10 cellular contexts compared by ENCODE assay signal in the genomic region with DNA sequence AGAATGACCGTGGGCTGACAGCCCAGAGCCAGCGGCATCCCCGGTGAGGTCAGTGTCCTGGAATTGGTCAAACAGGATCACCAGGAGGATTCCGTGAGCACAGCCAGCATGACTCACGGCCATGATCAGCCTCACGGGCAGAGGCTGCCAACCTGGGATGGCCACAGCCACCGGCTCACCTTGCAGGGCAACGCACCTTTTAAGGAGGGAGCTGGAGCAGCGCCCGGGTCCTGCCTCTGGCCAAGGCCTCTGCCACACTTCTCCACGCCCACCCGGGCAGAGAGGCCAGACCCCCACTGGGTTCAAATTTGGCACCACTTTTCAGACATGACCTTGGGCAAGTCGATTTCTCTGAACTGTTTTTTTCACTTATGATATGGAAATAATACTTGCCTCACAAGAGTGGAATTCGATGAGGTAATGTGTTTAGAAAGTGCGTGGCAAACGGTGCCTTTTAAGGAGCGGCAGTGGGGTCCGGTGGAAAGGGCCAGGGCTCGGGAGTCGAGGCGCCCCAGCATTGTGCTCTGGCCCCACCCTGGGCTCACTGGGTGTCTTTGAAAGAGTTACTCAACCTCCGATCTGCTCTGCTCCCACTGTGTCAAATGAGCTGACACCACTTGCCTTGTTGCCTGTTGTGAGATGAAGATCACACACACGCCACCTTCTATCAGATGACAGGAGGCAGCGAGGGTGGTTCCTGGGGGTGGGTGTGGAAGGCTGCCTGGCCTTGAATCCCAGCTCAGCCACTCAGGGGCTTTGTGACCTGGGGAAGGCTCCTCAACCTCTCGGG. TPM values are rescaled to one million over a fixed set of nuclear protein-coding genes. Genes with fewer than 3 reads are reported as not detected.
A peak's percentile ranks its signal among the peaks of the same experiment; 100 is the strongest.
DNase-seq lines count a peak whose midpoint lies in the region; ATAC-seq, FAIRE-seq and TF ChIP-seq lines count a peak whose summit lies in the region.
"Had no signal": no experiment of that assay in that cellular context is flagged by ENCODE, and none has a peak within 500 bp of the region (broad histone marks: within the 10 kb centered on the region; RNA-seq: fewer than 3 reads in every experiment).

No MANE protein-coding gene starts in this region.

- H3K4me3 Mint-ChIP-seq in MCF 10A (ENCODE audit: unreplicated experiment): no peak overlapping the region
- H3K4me3 Mint-ChIP-seq: brain had no signal

- FAIRE-seq in HTR-8/SVneo (lab: Jason Lieb, UNC): peak; percentile 46

- H3K9me3 ChIP-seq in thoracic aorta: no peaks in the 10 kb centered on the region

- H3K4me1 Mint-ChIP-seq in MCF 10A (ENCODE audit: insufficient read depth, unreplicated experiment): peaks cover 47% of the 10 kb centered on the region

- H3K4me1 ChIP-seq in thoracic aorta (ENCODE audit: control insufficient read depth in 1 of 2, low read depth in 2 of 2): peaks cover 67 to 94% of the 10 kb centered on the region in 2 donors

- DNase-seq in HTR-8/SVneo (ENCODE audit: insufficient read length, low spot score): peak; percentile 68
- peak; percentile 93 for DNase-seq in MCF 10A (ENCODE audit: unreplicated experiment)
- DNase-seq in kidney tubule cell (ENCODE audit: low spot score): peak; percentile 99
- DNase-seq in thoracic aorta (ENCODE audit: low spot score): no peak
- no peak for DNase-seq in stimulated activated CD4-positive, alpha-beta T cell treated with anti-CD3 and anti-CD28 coated beads, Interleukin-15, amount 100 ng/mL, for 24 hours
- no peak for DNase-seq in NCI-H1694 treated with DMSO at 0.1 percent for 48 hours (lab: John Stamatoyannopoulos, UW)

- CTCF ChIA-PET in MCF 10A (lab: Yijun Ruan, JAX): interaction anchor here (0.5 to 8.5 kb wide), 3 partner anchors 45 to 167 kb away, joined by 3 to 180 read pairs (median 4); no protein-coding TSS in a partner anchor

- TF ChIP-seq CTCF in MCF 10A (IDR thresholded peaks at IDR 0.05; ENCODE audit: unreplicated experiment) (no peak), thoracic aorta (IDR thresholded peaks at IDR 0.05) (no peak)

- no peaks in the 10 kb centered on the region for H3K27me3 Mint-ChIP-seq in MCF 10A (ENCODE audit: insufficient read depth, unreplicated experiment)
- H3K27me3 Mint-ChIP-seq: brain had no signal

- no TSS peak for BruUV-seq in MCF 10A (replicated peaks; lab: Mats Ljungman, UMichigan)

- no peak overlapping the region for H3K4me3 ChIP-seq in thoracic aorta

- no peaks in the 10 kb centered on the region for H3K27me3 ChIP-seq in thoracic aorta (replicated peaks; ENCODE audit: insufficient read depth)

- ATAC-seq in thoracic aorta (ENCODE audit: insufficient number of reproducible peaks, low FRiP score, low read depth) (peak; percentile 35), HG02623 (IDR thresholded peaks at IDR 0.05; ENCODE audit: unreplicated experiment) (no peak), GM19035 (IDR thresholded peaks at IDR 0.05; ENCODE audit: unreplicated experiment) (no peak)

- peak overlapping the region; percentile 95 to 98 for H3K27ac ChIP-seq in thoracic aorta
- H3K27ac ChIP-seq: HL-60 had no signal

- POLR2A ChIA-PET in MCF 10A (lab: Yijun Ruan, JAX): interaction anchor here (0.6 to 10.7 kb wide), 16 partner anchors 10 to 174 kb away, joined by 3 to 100 read pairs (median 4); a partner anchor contains a TSS

- intact Hi-C loops in MCF 10A (cut with micrococcal nuclease): loop anchor here (1.0 kb wide), 1 partner anchor 79 kb away; no protein-coding TSS in a partner anchor

- H3K36me3 Mint-ChIP-seq in MCF 10A (ENCODE audit: insufficient read depth, unreplicated experiment): peaks cover 28% of the 10 kb centered on the region

- peak overlapping the region; percentile 90 for H3K27ac Mint-ChIP-seq in MCF 10A (ENCODE audit: low read depth, unreplicated experiment)

- no peaks in the 10 kb centered on the region for H3K9me3 Mint-ChIP-seq in MCF 10A (ENCODE audit: unreplicated experiment)
- H3K9me3 Mint-ChIP-seq: brain had no signal

- no peaks in the 10 kb centered on the region for H3K36me3 ChIP-seq in thoracic aorta

RNA-seq across cellular contexts. Expression of a gene that starts 16.0 kb away (rescaled TPM):
- total RNA-seq in MCF 10A (2022) (61.5 and 83.2 TPM in 2 replicates), thoracic aorta (10 to 100 TPM; 26.7 to 31.4 TPM)

RNA-seq across cellular contexts. Expression of a gene that starts 41.4 kb away (rescaled TPM):
- 10.9 and 11.4 TPM in 2 replicates for total RNA-seq in MCF 10A (2022)
- total RNA-seq in thoracic aorta: 10 to 100 TPM in 1 of 2 donors, 1 to 10 TPM in 1; 6.8 to 13.8 TPM

Comparison
In these comparisons a context has a peak if more than half of its experiments do, and no peak if none do; other contexts are left out.
1. DNase-seq: peak in HTR-8/SVneo (single experiment), MCF 10A (single experiment) and kidney tubule cell (single experiment); none in thoracic aorta (single experiment), stimulated activated CD4-positive, alpha-beta T cell treated with anti-CD3 and anti-CD28 coated beads, Interleukin-15, amount 100 ng/mL, for 24 hours (single experiment) and NCI-H1694 treated with DMSO at 0.1 percent for 48 hours (single experiment).